In genomic region chr1:111200802-111201161, GRCh38 we compare ENCODE assay signal across 1 cellular context.
TF ChIP-seq lines count a peak whose summit lies in the region.

No MANE protein-coding gene starts in this region.

TF ChIP-seq in WTC11, 78 proteins besides CTCF, POLR2A, EP300 and RAD21 (continued from another document):
- no peak for TF ChIP-seq HMGXB4 (CRISPR knock-in tag; IDR thresholded peaks at IDR 0.05)
- no peak for TF ChIP-seq CDX4 (CRISPR knock-in tag; IDR thresholded peaks at IDR 0.05; ENCODE audit: borderline replicate concordance)
- TF ChIP-seq ZNF121 (CRISPR knock-in tag; IDR thresholded peaks at IDR 0.05), result no peak
- no peak for TF ChIP-seq MYBL2 (CRISPR knock-in tag; IDR thresholded peaks at IDR 0.05)
- TF ChIP-seq ARID4B (CRISPR knock-in tag; IDR thresholded peaks at IDR 0.05; ENCODE audit: borderline replicate concordance), result no peak
- TF ChIP-seq ZBTB21 (CRISPR knock-in tag; IDR thresholded peaks at IDR 0.05; ENCODE audit: borderline replicate concordance), result no peak
- TF ChIP-seq ZBTB43 (CRISPR knock-in tag; IDR thresholded peaks at IDR 0.05), result no peak
- no peak for TF ChIP-seq ESRRA (CRISPR knock-in tag; IDR thresholded peaks at IDR 0.05; ENCODE audit: borderline replicate concordance)
- TF ChIP-seq SMAD3 (CRISPR knock-in tag; IDR thresholded peaks at IDR 0.05; ENCODE audit: borderline replicate concordance), result no peak
- TF ChIP-seq NR1H2 (CRISPR knock-in tag; IDR thresholded peaks at IDR 0.05), result no peak
- TF ChIP-seq MLX (CRISPR knock-in tag; IDR thresholded peaks at IDR 0.05), result no peak
- TF ChIP-seq NFYB (CRISPR knock-in tag; conservative IDR thresholded peaks at IDR 0.05; ENCODE audit: low read depth), result no peak
